8 cellular contexts compared by ENCODE assay signal in genomic region chr2:134411279-134411827, GRCh38.
DNase-seq lines count a peak whose midpoint lies in the region; ATAC-seq, FAIRE-seq and TF ChIP-seq lines count a peak whose summit lies in the region.

No MANE protein-coding gene starts in this region.

- H3K36me3 ChIP-seq in duodenal mucosa (ENCODE audit: control insufficient read depth in 1 of 2, insufficient read depth in 2 of 2, low read length in 2 of 2) = peaks cover 7 to 23% of the 10 kb centered on the region in 2 donors
- no peaks in the 10 kb centered on the region for H3K36me3 ChIP-seq in osteoblast (ENCODE audit: insufficient read depth, low read length)

- no peak overlapping the region for H3K4me3 ChIP-seq in duodenal mucosa (ENCODE audit: low read depth in 1 of 2, low read length in 2 of 2)
- no peak overlapping the region for H3K4me3 ChIP-seq in osteoblast (ENCODE audit: insufficient read depth, low read length)

- H3K27me3 ChIP-seq in duodenal mucosa (ENCODE audit: control insufficient read depth in 1 of 2, insufficient read depth in 2 of 2, low read length in 2 of 2) = no peaks in the 10 kb centered on the region
- no peaks in the 10 kb centered on the region for H3K27me3 ChIP-seq in osteoblast (ENCODE audit: insufficient read depth, low read length)

- ATAC-seq in GM19467 (IDR thresholded peaks at IDR 0.05; ENCODE audit: unreplicated experiment) = peak; percentile 32
- ATAC-seq in GM21723 (IDR thresholded peaks at IDR 0.05; ENCODE audit: unreplicated experiment) = no peak
- ATAC-seq in HG03175 (IDR thresholded peaks at IDR 0.05; ENCODE audit: unreplicated experiment) = no peak

- peak overlapping the region; percentile 1 to 35 for H3K9ac ChIP-seq in duodenal mucosa (ENCODE audit: low read depth in 1 of 2, low read length in 2 of 2)

- FAIRE-seq in D721Med (lab: Jason Lieb, UNC) = no peak

- peak; percentile 60 for DNase-seq in NCI-H187 treated with DMSO at 0.1 percent for 48 hours (lab: John Stamatoyannopoulos, UW)
- DNase-seq in osteoblast (ENCODE audit: insufficient read length, low spot score, missing footprints) = no peak
- DNase-seq in D721Med (ENCODE audit: insufficient read length, low spot score) = no peak
- DNase-seq in epidermal melanocyte (ENCODE audit: insufficient read length, low spot score) = no peak

- no peaks in the 10 kb centered on the region for H3K79me2 ChIP-seq in osteoblast (ENCODE audit: insufficient read depth, low read length)

- no peaks in the 10 kb centered on the region for H4K20me1 ChIP-seq in osteoblast (ENCODE audit: insufficient read depth, low read length)

- TF ChIP-seq CTCF in osteoblast (IDR thresholded peaks at IDR 0.05; ENCODE audit: extremely low read depth, low read depth, low read length) (no peak), D721Med (IDR thresholded peaks at IDR 0.05; ENCODE audit: insufficient read depth, missing control alignments) (no peak)

- peak overlapping the region; percentile 44 for H2AFZ ChIP-seq in osteoblast (ENCODE audit: low read length)

- peak overlapping the region; percentile 24 for H3K4me2 ChIP-seq in osteoblast (ENCODE audit: insufficient read depth, low read length)

- H3K9me3 ChIP-seq in duodenal mucosa (ENCODE audit: control insufficient read depth in 1 of 2, low read length in 2 of 2) (no peaks in the 10 kb centered on the region), osteoblast (ENCODE audit: low read depth, low read length) (no peaks in the 10 kb centered on the region)

- H3K27ac ChIP-seq in duodenal mucosa (ENCODE audit: low read depth, low read length) (no peak overlapping the region), osteoblast (ENCODE audit: low read depth, low read length) (peak overlapping the region; percentile 47)

- H3K4me1 ChIP-seq in duodenal mucosa (ENCODE audit: control insufficient read depth in 1 of 2, insufficient read depth in 2 of 2, low read length in 2 of 2) (peaks cover 16 to 32% of the 10 kb centered on the region in 2 donors), osteoblast (ENCODE audit: insufficient read depth, low read length) (peaks cover 50% of the 10 kb centered on the region)
